In genomic region chr12:76946451-76946850, GRCh38 we compare ENCODE assay signal across 17 cellular contexts.
"Had no signal": no experiment of that assay in that cellular context is flagged by ENCODE, and none has a peak within 500 bp of the region (broad histone marks: within the 10 kb centered on the region; RNA-seq: fewer than 3 reads in every experiment).

No MANE protein-coding gene starts in this region.

- H3K27me3 ChIP-seq: transverse colon had no signal

- H3K27ac Mint-ChIP-seq: activated naive CD4-positive, alpha-beta T cell treated with anti-CD3 and anti-CD28 coated beads, Interleukin-2, amount 50 U/mL, for 24 hours; activated T-cell treated with anti-CD3 and anti-CD28 coated beads, Interleukin-2, amount 50 U/mL, for 24 hours; dendritic cell treated with granulocyte-macrophage colony-stimulating factor and Interleukin-4, amounts not matched to agents 40 ng/mL and 50 ng/mL, for 4 days; effector memory CD8-positive, alpha-beta T cell; immature natural killer cell; natural killer cell had no signal

- DNase-seq: activated CD4-positive, alpha-beta T cell treated with anti-CD3 and anti-CD28 coated beads, Interleukin-2, amount 50 U/mL, for 4 hours; activated CD4-positive, CD25-positive, alpha-beta regulatory T cell treated with anti-CD3 and anti-CD28 coated beads, Interleukin-2, amount 50 U/mL, for 72 hours; activated effector memory CD4-positive, alpha-beta T cell treated with Interleukin-2 at 50 U/mL for 16 hours; activated T-cell treated with anti-CD3 and anti-CD28 coated beads, Interleukin-2, amount 50 U/mL, for 24 hours; cerebellar nuclear complex; effector memory CD8-positive, alpha-beta T cell; immature natural killer cell; natural killer cell; nucleus accumbens; stimulated activated CD4-positive, alpha-beta T cell treated with anti-CD3 and anti-CD28 coated beads, Interleukin-2, amount 100 ng/mL, for 24 hours; stimulated activated naive CD4-positive, alpha-beta T cell; substantia nigra; T-helper 9 cell; transverse colon had no signal

- H3K4me3 ChIP-seq: transverse colon had no signal

- H3K27me3 Mint-ChIP-seq: brain; dendritic cell treated with granulocyte-macrophage colony-stimulating factor and Interleukin-4, amounts not matched to agents 40 ng/mL and 50 ng/mL, for 4 days had no signal

- H3K27ac ChIP-seq: transverse colon had no signal

- H3K4me1 ChIP-seq: transverse colon had no signal

- H3K36me3 Mint-ChIP-seq: activated naive CD4-positive, alpha-beta T cell treated with anti-CD3 and anti-CD28 coated beads, Interleukin-2, amount 50 U/mL, for 24 hours; brain; immature natural killer cell; natural killer cell had no signal

- H3K9me3 Mint-ChIP-seq: activated naive CD4-positive, alpha-beta T cell treated with anti-CD3 and anti-CD28 coated beads, Interleukin-2, amount 50 U/mL, for 24 hours; activated T-cell treated with anti-CD3 and anti-CD28 coated beads, Interleukin-2, amount 50 U/mL, for 24 hours; dendritic cell treated with granulocyte-macrophage colony-stimulating factor and Interleukin-4, amounts not matched to agents 40 ng/mL and 50 ng/mL, for 4 days; effector memory CD8-positive, alpha-beta T cell; natural killer cell had no signal

- H3K4me3 Mint-ChIP-seq: activated naive CD4-positive, alpha-beta T cell treated with anti-CD3 and anti-CD28 coated beads, Interleukin-2, amount 50 U/mL, for 24 hours; activated T-cell treated with anti-CD3 and anti-CD28 coated beads, Interleukin-2, amount 50 U/mL, for 24 hours; brain; dendritic cell treated with granulocyte-macrophage colony-stimulating factor and Interleukin-4, amounts not matched to agents 40 ng/mL and 50 ng/mL, for 4 days; effector memory CD8-positive, alpha-beta T cell; immature natural killer cell; natural killer cell had no signal

- H3K36me3 ChIP-seq: transverse colon had no signal

- H3K9me3 ChIP-seq: transverse colon had no signal

- H3K4me1 Mint-ChIP-seq: activated naive CD4-positive, alpha-beta T cell treated with anti-CD3 and anti-CD28 coated beads, Interleukin-2, amount 50 U/mL, for 24 hours; immature natural killer cell; natural killer cell had no signal
